In genomic region chr4:15913631-15913970, GRCh38 we compare ENCODE assay signal across 2 cellular contexts.
TF ChIP-seq lines count a peak whose summit lies in the region.

No MANE protein-coding gene starts in this region.

TF ChIP-seq in A549, 52 proteins besides CTCF, POLR2A, EP300 and RAD21 (continued from another document):
- TF ChIP-seq, protein P1, sequence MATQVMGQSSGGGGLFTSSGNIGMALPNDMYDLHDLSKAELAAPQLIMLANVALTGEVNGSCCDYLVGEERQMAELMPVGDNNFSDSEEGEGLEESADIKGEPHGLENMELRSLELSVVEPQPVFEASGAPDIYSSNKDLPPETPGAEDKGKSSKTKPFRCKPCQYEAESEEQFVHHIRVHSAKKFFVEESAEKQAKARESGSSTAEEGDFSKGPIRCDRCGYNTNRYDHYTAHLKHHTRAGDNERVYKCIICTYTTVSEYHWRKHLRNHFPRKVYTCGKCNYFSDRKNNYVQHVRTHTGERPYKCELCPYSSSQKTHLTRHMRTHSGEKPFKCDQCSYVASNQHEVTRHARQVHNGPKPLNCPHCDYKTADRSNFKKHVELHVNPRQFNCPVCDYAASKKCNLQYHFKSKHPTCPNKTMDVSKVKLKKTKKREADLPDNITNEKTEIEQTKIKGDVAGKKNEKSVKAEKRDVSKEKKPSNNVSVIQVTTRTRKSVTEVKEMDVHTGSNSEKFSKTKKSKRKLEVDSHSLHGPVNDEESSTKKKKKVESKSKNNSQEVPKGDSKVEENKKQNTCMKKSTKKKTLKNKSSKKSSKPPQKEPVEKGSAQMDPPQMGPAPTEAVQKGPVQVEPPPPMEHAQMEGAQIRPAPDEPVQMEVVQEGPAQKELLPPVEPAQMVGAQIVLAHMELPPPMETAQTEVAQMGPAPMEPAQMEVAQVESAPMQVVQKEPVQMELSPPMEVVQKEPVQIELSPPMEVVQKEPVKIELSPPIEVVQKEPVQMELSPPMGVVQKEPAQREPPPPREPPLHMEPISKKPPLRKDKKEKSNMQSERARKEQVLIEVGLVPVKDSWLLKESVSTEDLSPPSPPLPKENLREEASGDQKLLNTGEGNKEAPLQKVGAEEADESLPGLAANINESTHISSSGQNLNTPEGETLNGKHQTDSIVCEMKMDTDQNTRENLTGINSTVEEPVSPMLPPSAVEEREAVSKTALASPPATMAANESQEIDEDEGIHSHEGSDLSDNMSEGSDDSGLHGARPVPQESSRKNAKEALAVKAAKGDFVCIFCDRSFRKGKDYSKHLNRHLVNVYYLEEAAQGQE (IDR thresholded peaks at IDR 0.05): no peak
- peak; percentile 59 for TF ChIP-seq JUNB (IDR thresholded peaks at IDR 0.05)
- TF ChIP-seq ESRRA (IDR thresholded peaks at IDR 0.05; ENCODE audit: borderline replicate concordance, low read length): no peak
- no peak for TF ChIP-seq EHF (CRISPR knock-in tag; IDR thresholded peaks at IDR 0.05)
- no peak for TF ChIP-seq USF2 (IDR thresholded peaks at IDR 0.05)
- no peak for TF ChIP-seq NPAS2 (CRISPR knock-in tag; IDR thresholded peaks at IDR 0.05; ENCODE audit: borderline replicate concordance)
- TF ChIP-seq FOSB (CRISPR knock-in tag; IDR thresholded peaks at IDR 0.05): no peak
- no peak for TF ChIP-seq FOSL2 (IDR thresholded peaks at IDR 0.05)
- peak; percentile 64 for TF ChIP-seq FOSL2 (CRISPR knock-in tag; IDR thresholded peaks at IDR 0.05)
- TF ChIP-seq CHD4 (IDR thresholded peaks at IDR 0.05; ENCODE audit: borderline replicate concordance): no peak
- TF ChIP-seq ZNF302 (CRISPR knock-in tag; IDR thresholded peaks at IDR 0.05): no peak
- no peak for TF ChIP-seq FOXS1 (CRISPR knock-in tag; IDR thresholded peaks at IDR 0.05)
- no peak for TF ChIP-seq JUN (IDR thresholded peaks at IDR 0.05)
- no peak for TF ChIP-seq HOXB13 (CRISPR knock-in tag; IDR thresholded peaks at IDR 0.05; ENCODE audit: low read depth)
- TF ChIP-seq NFE2L2 (conservative IDR thresholded peaks at IDR 0.05; ENCODE audit: low read length): no peak
- TF ChIP-seq MAZ (IDR thresholded peaks at IDR 0.05; ENCODE audit: borderline replicate concordance, low read depth, low read length): no peak
- no peak for TF ChIP-seq RNF2 (IDR thresholded peaks at IDR 0.05; ENCODE audit: borderline replicate concordance, low read depth)

TF ChIP-seq in GM23338, 12 proteins besides CTCF, POLR2A, EP300 and RAD21 (continued from another document):
- TF ChIP-seq ZNF462 (CRISPR knock-in tag; IDR thresholded peaks at IDR 0.05): no peak
- TF ChIP-seq, protein P1 (IDR thresholded peaks at IDR 0.05; ENCODE audit: unreplicated experiment): no peak
- TF ChIP-seq NANOG (IDR thresholded peaks at IDR 0.05; ENCODE audit: borderline replicate concordance): no peak
- TF ChIP-seq ZNF114 (CRISPR knock-in tag; IDR thresholded peaks at IDR 0.05): no peak
- no peak for TF ChIP-seq JUNB (IDR thresholded peaks at IDR 0.05; ENCODE audit: unreplicated experiment)
- TF ChIP-seq POLR2AphosphoS5 (IDR thresholded peaks at IDR 0.05; ENCODE audit: low read depth): no peak
- TF ChIP-seq ETS1 (IDR thresholded peaks at IDR 0.05): no peak
